19 cellular contexts compared by ENCODE assay signal in the genomic region with DNA sequence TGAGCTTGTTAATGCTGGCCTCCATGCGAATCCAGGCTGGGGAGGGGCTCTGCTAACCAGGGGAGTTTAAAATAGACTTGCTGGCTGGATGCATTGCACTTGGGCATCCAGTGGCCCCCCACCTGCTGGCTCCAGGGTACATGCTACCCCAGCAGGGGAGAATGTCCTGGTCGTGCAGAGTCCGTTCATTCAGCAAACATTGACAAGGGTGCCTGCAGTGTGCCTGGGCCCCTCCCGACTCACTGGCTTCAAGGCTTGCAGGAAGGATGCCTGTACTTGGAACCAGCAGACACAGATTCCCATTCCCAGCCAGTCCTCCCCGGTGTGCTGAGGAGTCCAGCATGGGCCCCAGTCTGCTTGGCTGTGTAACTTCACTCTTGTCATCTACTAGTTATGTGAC. TPM values are rescaled to one million over a fixed set of nuclear protein-coding genes. Genes with fewer than 3 reads are reported as not detected.
DNase-seq lines count a peak whose midpoint lies in the region; ATAC-seq and TF ChIP-seq lines count a peak whose summit lies in the region.
"Had no signal": no experiment of that assay in that cellular context is flagged by ENCODE, and none has a peak within 500 bp of the region (broad histone marks: within the 10 kb centered on the region; RNA-seq: fewer than 3 reads in every experiment).

No MANE protein-coding gene starts in this region.

- peaks cover 21% of the 10 kb centered on the region for H3K36me3 Mint-ChIP-seq in CD4-positive, CD25-positive, alpha-beta regulatory T cell
- peaks cover 22% of the 10 kb centered on the region for H3K36me3 Mint-ChIP-seq in activated T-helper 17 cell treated with anti-CD3 and anti-CD28 coated beads, Interleukin-2, amount 50 U/mL, for 72 hours (ENCODE audit: low read depth)
- H3K36me3 Mint-ChIP-seq in naive thymus-derived CD4-positive, alpha-beta T cell: peaks cover 4 to 20% (median 13%) of the 10 kb centered on the region in 5 donors

- intact Hi-C loops in naive thymus-derived CD4-positive, alpha-beta T cell (cut with micrococcal nuclease): no loop called here

- H3K4me2 ChIP-seq in DND-41 (ENCODE audit: insufficient read depth, low read length): peak overlapping the region; percentile 93; the same call in 1 of the 2 replicates

- peaks cover 23% of the 10 kb centered on the region for H3K4me1 ChIP-seq in CD4-positive, CD25-positive, alpha-beta regulatory T cell (ENCODE audit: control insufficient read depth, insufficient read depth, low read length, poor library complexity, severe bottlenecking)
- H3K4me1 ChIP-seq in DND-41 (ENCODE audit: insufficient read depth, low read length): peaks cover 48% of the 10 kb centered on the region
- peaks cover 5 to 10% of the 10 kb centered on the region in 2 donors for H3K4me1 ChIP-seq in naive thymus-derived CD4-positive, alpha-beta T cell (ENCODE audit: control insufficient read depth in 2 of 2, insufficient read depth in 2 of 2, low read length in 2 of 2)
- H3K4me1 ChIP-seq: parathyroid adenoma had no signal

- CTCF ChIA-PET in naive thymus-derived CD4-positive, alpha-beta T cell (lab: Charles Lee): interaction anchor here (0.6 to 2.4 kb wide), 6 partner anchors 33 to 1138 kb away, joined by 3 to 7 read pairs (median 4); no protein-coding TSS in a partner anchor
- CTCF ChIA-PET in RWPE1 (lab: Yijun Ruan, JAX): interaction anchor here (1.0 to 4.1 kb wide), 10 partner anchors 11 to 492 kb away, joined by 3 to 27 read pairs (median 6); no protein-coding TSS in a partner anchor

- no peaks in the 10 kb centered on the region for H3K9me3 ChIP-seq in CD4-positive, CD25-positive, alpha-beta regulatory T cell (ENCODE audit: control insufficient read depth in 2 of 2, low read length in 2 of 2)
- no peaks in the 10 kb centered on the region for H3K9me3 ChIP-seq in DND-41 (ENCODE audit: insufficient read depth, low read length, severe bottlenecking)
- no peaks in the 10 kb centered on the region for H3K9me3 ChIP-seq in naive thymus-derived CD4-positive, alpha-beta T cell (ENCODE audit: control insufficient read depth in 2 of 3, low read length in 3 of 3)
- H3K9me3 ChIP-seq: SK-N-SH, transverse colon had no signal

- H3K27me3 Mint-ChIP-seq in CD4-positive, CD25-positive, alpha-beta regulatory T cell: no peaks in the 10 kb centered on the region
- no peaks in the 10 kb centered on the region for H3K27me3 Mint-ChIP-seq in activated T-helper 17 cell treated with anti-CD3 and anti-CD28 coated beads, Interleukin-2, amount 50 U/mL, for 72 hours
- H3K27me3 Mint-ChIP-seq in naive thymus-derived CD4-positive, alpha-beta T cell: no peaks in the 10 kb centered on the region
- H3K27me3 Mint-ChIP-seq: IgD-negative memory B cell had no signal

- H3K27ac Mint-ChIP-seq in CD4-positive, CD25-positive, alpha-beta regulatory T cell: peak overlapping the region in 2 of 3 donors; percentile 15 to 69
- no peak overlapping the region for H3K27ac Mint-ChIP-seq in activated T-helper 17 cell treated with anti-CD3 and anti-CD28 coated beads, Interleukin-2, amount 50 U/mL, for 72 hours
- peak overlapping the region in 5 of 9 donors; percentile 48 to 94 (median 80) for H3K27ac Mint-ChIP-seq in naive thymus-derived CD4-positive, alpha-beta T cell

- POLR2A ChIA-PET in naive thymus-derived CD4-positive, alpha-beta T cell (lab: Charles Lee): interaction anchor here (0.6 kb wide), 1 partner anchor 89 kb away, joined by 3 read pairs; no protein-coding TSS in a partner anchor
- POLR2A ChIA-PET in RWPE1 (lab: Yijun Ruan, JAX; ENCODE audit: low non-redundant PET): interaction anchor here (1.2 kb wide), 1 partner anchor 61 kb away, joined by 3 read pairs; no protein-coding TSS in a partner anchor

- no peak for DNase-seq in CD4-positive, CD25-positive, alpha-beta regulatory T cell
- DNase-seq in DND-41 (no peak), cerebellar cortex (ENCODE audit: low spot score) (no peak), AG08395 (ENCODE audit: low spot score) (no peak), RWPE1 (ENCODE audit: low spot score) (no peak)
- no peak for DNase-seq in naive thymus-derived CD4-positive, alpha-beta T cell
- DNase-seq: effector memory CD4-positive, alpha-beta T cell; hypothalamus; MV-4-11; NCI-H2029 treated with DMSO at 0.1 percent for 48 hours; NCI-H524 treated with DMSO at 0.1 percent for 48 hours; PC-3; SK-N-SH; transverse colon had no signal

- H3K4me3 ChIP-seq in CD4-positive, CD25-positive, alpha-beta regulatory T cell (ENCODE audit: low read depth, low read length): no peak overlapping the region
- H3K4me3 ChIP-seq in DND-41 (ENCODE audit: low read depth in 1 of 2, low read length in 2 of 2): 0 out of 4 replicates have a peak overlapping the region, but pooled peaks of 1 of the 2 experiments have one; percentile 94
- no peak overlapping the region for H3K4me3 ChIP-seq in naive thymus-derived CD4-positive, alpha-beta T cell (ENCODE audit: low read length)

- peak overlapping the region; percentile 81; the same call in 1 of the 2 replicates for H3K9ac ChIP-seq in DND-41 (ENCODE audit: low read depth, low read length)
- H3K9ac ChIP-seq: parathyroid adenoma, SK-N-SH had no signal

- no peaks in the 10 kb centered on the region for H3K9me3 Mint-ChIP-seq in CD4-positive, CD25-positive, alpha-beta regulatory T cell
- H3K9me3 Mint-ChIP-seq in activated T-helper 17 cell treated with anti-CD3 and anti-CD28 coated beads, Interleukin-2, amount 50 U/mL, for 72 hours: no peaks in the 10 kb centered on the region
- H3K9me3 Mint-ChIP-seq in naive thymus-derived CD4-positive, alpha-beta T cell: no peaks in the 10 kb centered on the region
- H3K9me3 Mint-ChIP-seq: IgD-negative memory B cell had no signal

- peak overlapping the region; percentile 70 to 95 (median 94) for H3K4me3 Mint-ChIP-seq in CD4-positive, CD25-positive, alpha-beta regulatory T cell
- H3K4me3 Mint-ChIP-seq in activated T-helper 17 cell treated with anti-CD3 and anti-CD28 coated beads, Interleukin-2, amount 50 U/mL, for 72 hours: peak overlapping the region; percentile 93
- peak overlapping the region; percentile 15 to 97 (median 90) for H3K4me3 Mint-ChIP-seq in naive thymus-derived CD4-positive, alpha-beta T cell

- H3K36me3 ChIP-seq in CD4-positive, CD25-positive, alpha-beta regulatory T cell (ENCODE audit: control insufficient read depth, insufficient read depth, low read length): peaks cover 12% of the 10 kb centered on the region
- H3K36me3 ChIP-seq in DND-41 (ENCODE audit: insufficient read depth, low read length): peaks cover 30% of the 10 kb centered on the region; the same call in 1 of the 2 replicates
- H3K36me3 ChIP-seq in naive thymus-derived CD4-positive, alpha-beta T cell (ENCODE audit: control insufficient read depth in 2 of 3, insufficient read depth in 3 of 3, low read length in 3 of 3): peaks cover 0 to 11% (median 4%) of the 10 kb centered on the region in 3 experiments

- H3K27ac ChIP-seq in CD4-positive, CD25-positive, alpha-beta regulatory T cell (ENCODE audit: insufficient read depth, low read length, poor library complexity, severe bottlenecking): no peak overlapping the region
- no peak overlapping the region for H3K27ac ChIP-seq in DND-41 (ENCODE audit: low read length)
- no peak overlapping the region for H3K27ac ChIP-seq in naive thymus-derived CD4-positive, alpha-beta T cell (ENCODE audit: low read depth, low read length)
- H3K27ac ChIP-seq in RWPE1: no peak overlapping the region
- H3K27ac ChIP-seq: parathyroid adenoma, transverse colon had no signal

- peaks cover 6 to 56% (median 31%) of the 10 kb centered on the region in 4 donors for H3K4me1 Mint-ChIP-seq in CD4-positive, CD25-positive, alpha-beta regulatory T cell
- H3K4me1 Mint-ChIP-seq in activated T-helper 17 cell treated with anti-CD3 and anti-CD28 coated beads, Interleukin-2, amount 50 U/mL, for 72 hours: peaks cover 12% of the 10 kb centered on the region
- peaks cover 27 to 54% (median 39%) of the 10 kb centered on the region in 7 donors for H3K4me1 Mint-ChIP-seq in naive thymus-derived CD4-positive, alpha-beta T cell

- H2AFZ ChIP-seq in DND-41 (ENCODE audit: low read depth, low read length): no peak overlapping the region

- no peaks in the 10 kb centered on the region for H3K27me3 ChIP-seq in CD4-positive, CD25-positive, alpha-beta regulatory T cell (ENCODE audit: control insufficient read depth, insufficient read depth, low read length)
- no peaks in the 10 kb centered on the region for H3K27me3 ChIP-seq in DND-41 (ENCODE audit: insufficient read depth, low read length, poor library complexity)
- no peaks in the 10 kb centered on the region for H3K27me3 ChIP-seq in naive thymus-derived CD4-positive, alpha-beta T cell (ENCODE audit: control insufficient read depth in 2 of 2, insufficient read depth in 2 of 2, low read length in 2 of 2)
- H3K27me3 ChIP-seq: transverse colon had no signal

- H4K20me1 ChIP-seq in DND-41 (ENCODE audit: insufficient read depth, low read length): no peaks in the 10 kb centered on the region

- no peak for TF ChIP-seq CTCF in DND-41 (IDR thresholded peaks at IDR 0.05; ENCODE audit: borderline replicate concordance, extremely low read depth, low read length, poor library complexity, severe bottlenecking)
- no peak for TF ChIP-seq CTCF in RWPE1 (conservative IDR thresholded peaks at IDR 0.05; ENCODE audit: low read depth)

- ATAC-seq in CD4-positive, CD25-positive, alpha-beta regulatory T cell (ENCODE audit: low read depth in 2 of 2): no peak
- ATAC-seq in DND-41 (ENCODE audit: insufficient read depth, low read depth) (no peak), HG03571 (IDR thresholded peaks at IDR 0.05; ENCODE audit: unreplicated experiment) (no peak)
- no peak for ATAC-seq in activated T-helper 17 cell treated with anti-CD3 and anti-CD28 coated beads, Interleukin-2, amount 50 U/mL, for 72 hours (replicated peaks)
- ATAC-seq in naive thymus-derived CD4-positive, alpha-beta T cell: no peak
- ATAC-seq: activated naive CD4-positive, alpha-beta T cell treated with anti-CD3 and anti-CD28 coated beads, Interleukin-2, amount 50 U/mL, for 72 hours had no signal

- H3K79me2 ChIP-seq in DND-41 (ENCODE audit: insufficient read depth, low read length): no peaks in the 10 kb centered on the region
- H3K79me2 ChIP-seq: parathyroid adenoma had no signal

RNA-seq across cellular contexts. Expression of a gene that starts 1.5 kb away (rescaled TPM):
- total RNA-seq in CD4-positive, CD25-positive, alpha-beta regulatory T cell: 4.8 TPM
- polyA plus RNA-seq in CD4-positive, CD25-positive, alpha-beta regulatory T cell: 10 to 100 TPM in 3 of 4 donors, 1 to 10 TPM in 1; 9.4 to 16.2 (median 12.4) TPM
- total RNA-seq in activated T-helper 17 cell treated with anti-CD3 and anti-CD28 coated beads, Interleukin-2, amount 50 U/mL, for 72 hours: 1 to 10 TPM; 2.7 to 3.4 TPM
- total RNA-seq in naive thymus-derived CD4-positive, alpha-beta T cell: 1 to 10 TPM; 3.5 to 7.2 (median 5.1) TPM
- polyA plus RNA-seq in naive thymus-derived CD4-positive, alpha-beta T cell: 10 to 100 TPM in 1 of 2 donors, 1 to 10 TPM in 1; 4.8 to 11.2 TPM
